Comparison of ENCODE assay signal across 16 cellular contexts in genomic region chr20:24559114-24559513, GRCh38.
DNase-seq lines count a peak whose midpoint lies in the region; ATAC-seq and TF ChIP-seq lines count a peak whose summit lies in the region.
"Had no signal": no experiment of that assay in that cellular context is flagged by ENCODE, and none has a peak within 500 bp of the region (broad histone marks: within the 10 kb centered on the region; RNA-seq: fewer than 3 reads in every experiment).

No MANE protein-coding gene starts in this region.

- H3K9me3 Mint-ChIP-seq in MCF 10A (ENCODE audit: unreplicated experiment), result peaks cover 23% of the 10 kb centered on the region

- POLR2A ChIA-PET in HEK293 (lab: Yijun Ruan, JAX) (no interaction called here), MCF 10A (lab: Yijun Ruan, JAX) (no interaction called here)

- no peaks in the 10 kb centered on the region for H3K9me3 ChIP-seq in HEK293 (ENCODE audit: control insufficient read depth, insufficient read depth, low read depth, low read length)

- TF ChIP-seq CTCF in HEK293 (tag by site-specific recombination; IDR thresholded peaks at IDR 0.05) (no peak), LNCaP clone FGC (IDR thresholded peaks at IDR 0.05; ENCODE audit: control insufficient read depth, extremely low read depth, insufficient read depth) (no peak), VCaP (conservative IDR thresholded peaks at IDR 0.05) (no peak), MCF 10A (IDR thresholded peaks at IDR 0.05; ENCODE audit: unreplicated experiment) (no peak)

- H3K27ac ChIP-seq in HEK293 (ENCODE audit: extremely low read depth, low read depth, low read length) (no peak overlapping the region), VCaP (peak overlapping the region; percentile 20; the same call in 1 of the 2 replicates)
- H3K27ac ChIP-seq: C4-2B, GM23248 had no signal

- H3K27me3 Mint-ChIP-seq in MCF 10A (ENCODE audit: insufficient read depth, unreplicated experiment), result no peaks in the 10 kb centered on the region

- no peaks in the 10 kb centered on the region for H3K36me3 Mint-ChIP-seq in MCF 10A (ENCODE audit: insufficient read depth, unreplicated experiment)
- H3K36me3 Mint-ChIP-seq: CD4-positive, CD25-positive, alpha-beta regulatory T cell; CD8-positive, alpha-beta T cell had no signal

- DNase-seq in LNCaP clone FGC (ENCODE audit: low read depth) (peak; percentile 8), SW480 (ENCODE audit: low spot score) (no peak), MCF 10A (ENCODE audit: unreplicated experiment) (no peak)
- DNase-seq: Caco-2; CD4-positive, CD25-positive, alpha-beta regulatory T cell; CD8-positive, alpha-beta T cell; DMS153; DND-41; GM23248; H9; HFFc6 had no signal

- intact Hi-C loops in MCF 10A (cut with micrococcal nuclease), result no loop called here

- CTCF ChIA-PET in HEK293 (lab: Yijun Ruan, JAX) (no interaction called here), MCF 10A (lab: Yijun Ruan, JAX) (interaction anchor here (0.7 kb wide), 1 partner anchor 632 kb away, joined by 4 read pairs; no protein-coding TSS in a partner anchor)

- no peaks in the 10 kb centered on the region for H3K36me3 ChIP-seq in HEK293 (ENCODE audit: control insufficient read depth in 2 of 2, insufficient read depth in 1 of 2, low read length in 2 of 2)

- ATAC-seq in HG02938 (IDR thresholded peaks at IDR 0.05; ENCODE audit: unreplicated experiment), result no peak
- ATAC-seq: CD8-positive, alpha-beta T cell; HCT116 had no signal

- H3K4me1 ChIP-seq in HEK293 (ENCODE audit: control insufficient read depth, insufficient read depth, low read length), result no peaks in the 10 kb centered on the region; the same call in 1 of the 2 replicates
- H3K4me1 ChIP-seq: Caco-2 had no signal

- no TSS peak for BruUV-seq in MCF 10A (replicated peaks; lab: Mats Ljungman, UMichigan)

- no peak overlapping the region for H3K4me3 Mint-ChIP-seq in MCF 10A (ENCODE audit: unreplicated experiment)
- H3K4me3 Mint-ChIP-seq: CD4-positive, CD25-positive, alpha-beta regulatory T cell; CD8-positive, alpha-beta T cell; H9; HFFc6 had no signal

- no peak overlapping the region for H3K27ac Mint-ChIP-seq in MCF 10A (ENCODE audit: low read depth, unreplicated experiment)
- H3K27ac Mint-ChIP-seq: CD4-positive, CD25-positive, alpha-beta regulatory T cell; CD8-positive, alpha-beta T cell; H9; HFFc6 had no signal

- H3K4me3 ChIP-seq in HEK293 (ENCODE audit: low read depth, low read length) (no peak overlapping the region), LNCaP clone FGC (ENCODE audit: low read depth, low read length) (no peak overlapping the region)
- H3K4me3 ChIP-seq: GM23248 had no signal

- H3K4me1 Mint-ChIP-seq in MCF 10A (ENCODE audit: insufficient read depth, unreplicated experiment), result no peaks in the 10 kb centered on the region
- H3K4me1 Mint-ChIP-seq: CD4-positive, CD25-positive, alpha-beta regulatory T cell had no signal

TF ChIP-seq in HEK293, 187 proteins besides CTCF, POLR2A, EP300 and RAD21:
- TF ChIP-seq ZBTB49 (tag by site-specific recombination; IDR thresholded peaks at IDR 0.05; ENCODE audit: low read depth) (no peak), EGR2 (tag by site-specific recombination; IDR thresholded peaks at IDR 0.05; ENCODE audit: low read depth) (peak; percentile 63), SP7 (tag by site-specific recombination; IDR thresholded peaks at IDR 0.05) (peak; percentile 78), TRIM28 (IDR thresholded peaks at IDR 0.05; ENCODE audit: borderline replicate concordance, low read length) (no peak), ZFHX2 (tag by site-specific recombination; conservative IDR thresholded peaks at IDR 0.05) (peak; percentile 77)
